Comparison of ENCODE assay signal across 9 cellular contexts in the genomic region with DNA sequence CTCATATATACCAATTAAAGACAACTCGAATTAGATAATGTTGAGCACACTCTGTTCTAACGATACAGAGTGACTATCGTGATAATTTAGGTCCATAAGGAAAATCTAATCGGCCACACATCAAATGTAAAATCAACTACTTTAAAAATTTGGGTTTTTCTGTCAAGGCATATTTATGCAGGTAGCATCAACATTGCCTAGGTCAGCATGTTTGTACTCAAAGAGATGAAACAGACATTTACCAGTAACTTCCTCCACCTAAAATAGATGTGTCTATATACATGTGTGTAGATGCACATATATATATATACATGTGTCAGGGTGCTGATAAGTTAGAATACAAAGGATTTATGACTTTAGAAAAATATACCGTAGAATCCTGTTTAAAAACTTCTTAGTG.
"Had no signal": no experiment of that assay in that cellular context is flagged by ENCODE, and none has a peak within 500 bp of the region (broad histone marks: within the 10 kb centered on the region; RNA-seq: fewer than 3 reads in every experiment).

No MANE protein-coding gene starts in this region.

- H3K4me1 ChIP-seq: HAP-1 had no signal

- H3K4me3 Mint-ChIP-seq: HFFc6 had no signal

- H3K9ac ChIP-seq: GM23248 had no signal

- ATAC-seq: HCT116 had no signal

- H3K27ac Mint-ChIP-seq: HFFc6, IgD-negative memory B cell had no signal

- H3K9me3 ChIP-seq: HAP-1 had no signal

- DNase-seq: GM23248, GOT3, H7, HFFc6, KG1 had no signal

- H3K27me3 Mint-ChIP-seq: IgD-negative memory B cell had no signal

- H2AFZ ChIP-seq: GM23248 had no signal

- H3K9me3 Mint-ChIP-seq: HFFc6, IgD-negative memory B cell had no signal

- H3K4me3 ChIP-seq: GM23248, HAP-1 had no signal

- H3K4me1 Mint-ChIP-seq: IgD-negative memory B cell had no signal

- H3K27ac ChIP-seq: GM23248, HL-60 had no signal
